Comparison of ENCODE assay signal across 27 cellular contexts in the genomic region with DNA sequence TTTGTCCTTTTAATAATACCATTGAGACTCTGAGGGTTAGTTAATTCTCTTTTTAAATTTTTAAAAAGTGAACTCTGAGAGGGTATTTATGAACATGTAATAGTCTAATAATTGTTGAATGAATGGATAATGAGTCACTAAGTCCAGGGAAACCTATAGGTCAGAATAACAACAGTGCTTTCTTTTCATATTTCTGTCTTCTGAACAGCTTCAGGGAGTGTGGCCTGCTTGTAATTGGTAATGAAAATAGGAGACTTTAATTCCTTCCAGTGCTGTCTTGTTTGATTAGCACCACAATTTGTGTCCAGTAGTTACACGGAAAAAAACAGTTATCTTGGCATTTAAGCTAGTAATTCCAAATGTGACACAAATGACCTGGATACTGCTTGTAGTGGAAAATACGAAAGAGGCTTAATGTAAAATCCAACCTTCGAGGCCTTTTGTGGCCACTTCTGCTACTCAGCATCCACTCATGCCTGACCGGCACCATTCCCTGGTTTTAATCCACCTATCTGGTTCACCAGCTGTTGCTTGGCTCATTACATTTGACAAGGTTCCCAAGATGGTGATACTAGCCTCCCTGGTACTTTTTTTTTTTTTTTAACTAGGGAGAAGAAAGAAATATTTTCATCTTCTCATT.
DNase-seq lines count a peak whose midpoint lies in the region; ATAC-seq and TF ChIP-seq lines count a peak whose summit lies in the region.
"Had no signal": no experiment of that assay in that cellular context is flagged by ENCODE, and none has a peak within 500 bp of the region (broad histone marks: within the 10 kb centered on the region; RNA-seq: fewer than 3 reads in every experiment).

No MANE protein-coding gene starts in this region.

- H3K36me3 ChIP-seq in thyroid gland: no peaks in the 10 kb centered on the region
- H3K36me3 ChIP-seq: HAP-1, pancreas, sigmoid colon, tibial artery had no signal

- peaks cover 0 to 6% of the 10 kb centered on the region in 2 donors for H3K4me1 ChIP-seq in thyroid gland
- H3K4me1 ChIP-seq: HAP-1, pancreas, sigmoid colon, tibial artery had no signal

- no peak for TF ChIP-seq CTCF in thyroid gland (IDR thresholded peaks at IDR 0.05)

- H3K27me3 ChIP-seq in thyroid gland: no peaks in the 10 kb centered on the region
- H3K27me3 ChIP-seq: pancreas, sigmoid colon, tibial artery had no signal

- no peaks in the 10 kb centered on the region for H3K9me3 ChIP-seq in thyroid gland
- H3K9me3 ChIP-seq: HAP-1, pancreas, sigmoid colon, tibial artery had no signal

- no peak overlapping the region for H3K27ac ChIP-seq in thyroid gland
- H3K27ac ChIP-seq: 22Rv1, pancreas, sigmoid colon, tibial artery had no signal

- peak; percentile 19 for DNase-seq in DMS53 (lab: John Stamatoyannopoulos, UW)
- no peak for DNase-seq in DMS53 treated with DMSO at 0.1 percent for 48 hours (lab: John Stamatoyannopoulos, UW; ENCODE audit: unreplicated experiment)
- DNase-seq in NCI-H82 treated with DMSO at 0.1 percent for 48 hours (lab: John Stamatoyannopoulos, UW; ENCODE audit: unreplicated experiment): peak; percentile 93
- peak; percentile 41 for DNase-seq in iris pigment epithelial cell (ENCODE audit: low read depth)
- DNase-seq in thyroid gland: peak; percentile 25 to 37
- DNase-seq in COLO668 (lab: John Stamatoyannopoulos, UW; ENCODE audit: unreplicated experiment): no peak
- DNase-seq in T-helper 2 cell: no peak
- DNase-seq: activated gamma-delta T cell treated with Interleukin-2 at 50 U/mL for 16 hours; activated naive CD8-positive, alpha-beta T cell treated with anti-CD3 and anti-CD28 coated beads, Interleukin-2, amount 50 U/mL, for 24 hours; activated T-cell treated with anti-CD3 and anti-CD28 coated beads, Interleukin-2, amount 50 U/mL, for 24 hours; AML-193; CD8-positive, alpha-beta memory T cell; effector CD8-positive, alpha-beta T cell; foreskin fibroblast; NCI-H1048; NCI-H1930; NCI-H446; NK-92 treated with Interleukin-12 subunit alpha and Interleukin-12 subunit beta, amount 100 ng/mL, for 24 hours; pancreas; SHP77 treated with DMSO at 0.1 percent for 48 hours; sigmoid colon; stimulated activated naive CD8-positive, alpha-beta T cell treated with anti-CD3 and anti-CD28 coated beads, Interleukin-15, amount 100 ng/mL, for 72 hours; T-helper 1 cell; tibial artery had no signal

- ATAC-seq in HG03521 (IDR thresholded peaks at IDR 0.05; ENCODE audit: unreplicated experiment): no peak
- ATAC-seq: activated naive CD8-positive, alpha-beta T cell treated with anti-CD3 and anti-CD28 coated beads, Interleukin-2, amount 50 U/mL, for 24 hours; pancreas; stimulated activated naive CD8-positive, alpha-beta T cell treated with anti-CD3 and anti-CD28 coated beads, Interleukin-15, amount 100 ng/mL, for 72 hours had no signal

- H3K4me3 ChIP-seq in thyroid gland (replicated peaks in 1 of 3): no peak overlapping the region
- H3K4me3 ChIP-seq: HAP-1, pancreas, sigmoid colon, tibial artery had no signal

- no peak for TF ChIP-seq POLR2A in thyroid gland (IDR thresholded peaks at IDR 0.05)

- WGBS in thyroid gland, 2 donors: 31 to 32% methylated on average over 4 of the region's 4 CpGs

- intact Hi-C loops in thyroid gland (cut with DNase I): no loop called here

Comparison
In these comparisons a context has a peak if more than half of its experiments do, and no peak if none do; other contexts are left out.
1. DNase-seq: peak in DMS53 (single experiment), NCI-H82 treated with DMSO at 0.1 percent for 48 hours (single experiment), iris pigment epithelial cell (single experiment) and thyroid gland (2 of 2); none in DMS53 treated with DMSO at 0.1 percent for 48 hours (single experiment), COLO668 (single experiment) and T-helper 2 cell (0 of 5).